2 cellular contexts compared by ENCODE assay signal in the genomic region with DNA sequence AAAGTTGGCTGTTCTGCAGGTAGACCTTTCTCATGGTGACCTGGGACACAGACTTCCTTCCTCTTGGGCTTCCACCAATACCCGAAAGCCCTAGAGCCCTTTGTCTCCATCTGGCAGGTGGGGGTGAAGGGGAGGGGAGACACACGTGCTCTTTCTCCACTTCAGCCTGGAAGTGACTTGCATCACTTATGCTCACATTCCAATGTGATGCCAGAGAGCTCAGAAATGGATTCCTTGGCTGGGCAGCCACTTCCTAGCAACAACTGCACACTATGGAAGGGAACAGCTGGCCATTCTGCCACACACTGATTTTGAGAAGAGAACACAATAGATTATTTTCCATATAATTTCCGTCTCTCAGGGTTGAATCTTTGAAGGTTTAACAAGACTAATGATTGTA.
TF ChIP-seq lines count a peak whose summit lies in the region.

No MANE protein-coding gene starts in this region.

TF ChIP-seq in IMR-90, 13 proteins besides CTCF, POLR2A, EP300 and RAD21:
- TF ChIP-seq BHLHE40 (IDR thresholded peaks at IDR 0.05; ENCODE audit: low read depth, low read length) (no peak; the same call in 1 of the 2 replicates), CEBPB (IDR thresholded peaks at IDR 0.05; ENCODE audit: low read depth, low read length) (peak; percentile 58; the same call in 1 of the 2 replicates), SMC3 (IDR thresholded peaks at IDR 0.05; ENCODE audit: low read depth, low read length) (no peak), NFE2L2 (IDR thresholded peaks at IDR 0.05; ENCODE audit: low read depth, low read length) (no peak), MAZ (IDR thresholded peaks at IDR 0.05; ENCODE audit: borderline replicate concordance, low read depth, low read length) (peak; percentile 36; the same call in 1 of the 2 replicates), CHD1 (IDR thresholded peaks at IDR 0.05; ENCODE audit: low read depth, low read length) (no peak), MXI1 (IDR thresholded peaks at IDR 0.05; ENCODE audit: borderline replicate concordance, low read depth, low read length) (no peak)

TF ChIP-seq in GM12891, 5 proteins besides CTCF, POLR2A, EP300 and RAD21:
- TF ChIP-seq PAX5 (IDR thresholded peaks at IDR 0.05; ENCODE audit: insufficient read depth, low read length, severe bottlenecking) (no peak), TAF1 (IDR thresholded peaks at IDR 0.05; ENCODE audit: low read depth, low read length) (no peak), POLR2AphosphoS5 (IDR thresholded peaks at IDR 0.05; ENCODE audit: low read depth, low read length) (no peak), POU2F2 (IDR thresholded peaks at IDR 0.05; ENCODE audit: low read depth, low read length) (no peak), SPI1 (IDR thresholded peaks at IDR 0.05; ENCODE audit: low read depth, low read length) (no peak)
TF ChIP-seq in GM12891: peak in this region for 0.
